In genomic region chr12:6234906-6235305, GRCh38 we compare ENCODE assay signal across 18 cellular contexts. TPM values are rescaled to one million over a fixed set of nuclear protein-coding genes. Genes with fewer than 3 reads are reported as not detected.
A peak's percentile ranks its signal among the peaks of the same experiment; 100 is the strongest.
DNase-seq lines count a peak whose midpoint lies in the region; ATAC-seq and TF ChIP-seq lines count a peak whose summit lies in the region.
"Had no signal": no experiment of that assay in that cellular context is flagged by ENCODE, and none has a peak within 500 bp of the region (broad histone marks: within the 10 kb centered on the region; RNA-seq: fewer than 3 reads in every experiment).

No MANE protein-coding gene starts in this region.

- peak overlapping the region; percentile 91 to 96 for H3K27ac ChIP-seq in breast epithelium
- H3K27ac ChIP-seq in mammary epithelial cell (ENCODE audit: insufficient read depth, low read depth, low read length): no peak overlapping the region
- peak overlapping the region; percentile 17 for H3K27ac ChIP-seq in duodenal mucosa (ENCODE audit: low read depth, low read length)
- peak overlapping the region; percentile 11 to 84 (median 58) for H3K27ac ChIP-seq in upper lobe of left lung
- H3K27ac ChIP-seq: A549 had no signal

- H4K20me1 ChIP-seq in mammary epithelial cell (ENCODE audit: insufficient read depth, low read length): no peaks in the 10 kb centered on the region

- H3K4me1 Mint-ChIP-seq in nephron: peaks cover 58% of the 10 kb centered on the region

- peak overlapping the region; percentile 26 to 66 (median 40) for H3K27ac Mint-ChIP-seq in nephron
- H3K27ac Mint-ChIP-seq: activated CD4-positive, alpha-beta T cell treated with anti-CD3 and anti-CD28 coated beads for 36 hours; activated T-cell treated with anti-CD3 and anti-CD28 coated beads, Interleukin-2, amount 50 U/mL, for 72 hours had no signal

- H3K4me3 ChIP-seq in breast epithelium (no peak overlapping the region), mammary epithelial cell (replicated peaks in 1 of 3; ENCODE audit: insufficient read depth in 1 of 3, low read depth in 2 of 3, low read length in 3 of 3) (no peak overlapping the region), duodenal mucosa (ENCODE audit: low read depth in 1 of 2, low read length in 2 of 2) (peak overlapping the region in 1 of 2 donors; percentile 3), upper lobe of left lung (no peak overlapping the region)
- H3K4me3 ChIP-seq: A549 had no signal

- intact Hi-C loops in breast epithelium (cut with DNase I; ENCODE audit: low total_unique reads): no loop called here
- intact Hi-C loops in mammary epithelial cell (cut with micrococcal nuclease): no loop called here

- no peaks in the 10 kb centered on the region for H3K27me3 ChIP-seq in breast epithelium
- no peaks in the 10 kb centered on the region for H3K27me3 ChIP-seq in mammary epithelial cell (ENCODE audit: insufficient read depth, low read length)
- H3K27me3 ChIP-seq in duodenal mucosa (ENCODE audit: control insufficient read depth in 1 of 2, insufficient read depth in 2 of 2, low read length in 2 of 2): no peaks in the 10 kb centered on the region
- no peaks in the 10 kb centered on the region for H3K27me3 ChIP-seq in upper lobe of left lung

- H3K9me3 Mint-ChIP-seq in nephron: no peaks in the 10 kb centered on the region
- H3K9me3 Mint-ChIP-seq: activated T-cell treated with anti-CD3 and anti-CD28 coated beads, Interleukin-2, amount 50 U/mL, for 72 hours; naive B cell had no signal

- no peak overlapping the region for H2AFZ ChIP-seq in mammary epithelial cell (ENCODE audit: low read depth, low read length)

- in situ Hi-C loops in mammary epithelial cell (cut with MboI; ENCODE audit: low sequenced_read_pairs in 2 of 2): loop anchor here in 1 of 2 donors (5.0 kb wide), 1 partner anchor 42 kb away; no protein-coding TSS in a partner anchor

- H3K4me1 ChIP-seq in breast epithelium (peaks cover 11 to 44% of the 10 kb centered on the region in 2 donors), mammary epithelial cell (ENCODE audit: insufficient read depth, low read length) (peaks cover 24% of the 10 kb centered on the region), duodenal mucosa (ENCODE audit: control insufficient read depth in 1 of 2, insufficient read depth in 2 of 2, low read length in 2 of 2) (peaks cover 61 to 62% of the 10 kb centered on the region in 2 donors), upper lobe of left lung (peaks cover 40 to 65% (median 51%) of the 10 kb centered on the region in 4 donors)
- H3K4me1 ChIP-seq: A549 had no signal

- TF ChIP-seq CTCF in breast epithelium (IDR thresholded peaks at IDR 0.05) (no peak), mammary epithelial cell (conservative IDR thresholded peaks at IDR 0.05 in 1 of 2, IDR thresholded peaks at IDR 0.05 in 1 of 2; ENCODE audit: extremely low read depth in 1 of 2, insufficient read depth in 1 of 2, low read depth in 1 of 2, low read length in 2 of 2) (no peak), nephron (IDR thresholded peaks at IDR 0.05; ENCODE audit: unreplicated experiment in 3 of 3) (no peak), upper lobe of left lung (IDR thresholded peaks at IDR 0.05) (no peak)

- ATAC-seq in upper lobe of left lung (ENCODE audit: low FRiP score in 2 of 2): no peak
- no peak for ATAC-seq in GM19467 (IDR thresholded peaks at IDR 0.05; ENCODE audit: unreplicated experiment)
- ATAC-seq: A549; activated CD4-positive, alpha-beta T cell treated with anti-CD3 and anti-CD28 coated beads for 36 hours; activated T-cell treated with anti-CD3 and anti-CD28 coated beads, Interleukin-2, amount 50 U/mL, for 72 hours had no signal

- TF ChIP-seq POLR2A in breast epithelium (IDR thresholded peaks at IDR 0.05) (no peak), upper lobe of left lung (IDR thresholded peaks at IDR 0.05) (no peak)

- dilution Hi-C loops in mammary epithelial cell (cut with HindIII; ENCODE audit: low sequenced_read_pairs): loop anchor here (5.0 kb wide), 1 partner anchor 38 kb away; no protein-coding TSS in a partner anchor

- no TSS peak for BruUV-seq in mammary epithelial cell (replicated peaks; lab: Mats Ljungman, UMichigan)

- H3K4me3 Mint-ChIP-seq in nephron: no peak overlapping the region
- H3K4me3 Mint-ChIP-seq: activated CD4-positive, alpha-beta T cell treated with anti-CD3 and anti-CD28 coated beads for 36 hours; activated T-cell treated with anti-CD3 and anti-CD28 coated beads, Interleukin-2, amount 50 U/mL, for 72 hours had no signal

- H3K36me3 Mint-ChIP-seq in nephron (ENCODE audit: low read depth): no peaks in the 10 kb centered on the region

- H3K36me3 ChIP-seq in breast epithelium: no peaks in the 10 kb centered on the region
- H3K36me3 ChIP-seq in mammary epithelial cell (ENCODE audit: insufficient read depth, low read length): peaks cover 36% of the 10 kb centered on the region
- peaks cover 22 to 43% of the 10 kb centered on the region in 2 donors for H3K36me3 ChIP-seq in duodenal mucosa (ENCODE audit: control insufficient read depth in 1 of 2, insufficient read depth in 2 of 2, low read length in 2 of 2)
- peaks cover 9 to 61% (median 24%) of the 10 kb centered on the region in 4 donors for H3K36me3 ChIP-seq in upper lobe of left lung

- H3K79me2 ChIP-seq in mammary epithelial cell (ENCODE audit: insufficient read depth, low read length): peaks cover 49% of the 10 kb centered on the region

- WGBS in mammary epithelial cell (ENCODE audit: low coverage, missing lambda C conversion rate): 28% methylated on average over 6 of the region's 7 CpGs
- 48 to 67% methylated on average over 7 of the region's 7 CpGs for WGBS in upper lobe of left lung, 2 donors

- H3K4me2 ChIP-seq in mammary epithelial cell (ENCODE audit: insufficient read depth, low read depth, low read length): no peak overlapping the region
- H3K4me2 ChIP-seq: A549 had no signal

- peaks cover 13% of the 10 kb centered on the region for H3K27me3 Mint-ChIP-seq in nephron (ENCODE audit: low read depth)
- H3K27me3 Mint-ChIP-seq: activated CD4-positive, alpha-beta T cell treated with anti-CD3 and anti-CD28 coated beads for 36 hours had no signal

- DNase-seq in breast epithelium (ENCODE audit: low spot score in 2 of 2): no peak
- DNase-seq in mammary epithelial cell: no peak
- DNase-seq in upper lobe of left lung: no peak
- DNase-seq in NCI-H748 (lab: John Stamatoyannopoulos, UW; ENCODE audit: unreplicated experiment): no peak
- DNase-seq in HuH-7 (ENCODE audit: low spot score): no peak
- DNase-seq: activated CD4-positive, alpha-beta T cell treated with anti-CD3 and anti-CD28 coated beads for 36 hours; activated T-cell treated with anti-CD3 and anti-CD28 coated beads, Interleukin-2, amount 50 U/mL, for 72 hours; amniotic stem cell; GOT3; naive B cell; NCI-H1436 treated with DMSO at 0.1 percent for 48 hours; retina; stimulated activated CD4-positive, alpha-beta T cell treated with anti-CD3 and anti-CD28 coated beads, Interleukin-4, amount 100 ng/mL, for 1 hour; T-helper 2 cell had no signal

- TF ChIP-seq EP300 in upper lobe of left lung (IDR thresholded peaks at IDR 0.05): no peak

- CTCF ChIA-PET in mammary epithelial cell (lab: Charles Lee; ENCODE audit: low non-redundant PET): no interaction called here

- H3K9ac ChIP-seq in mammary epithelial cell (ENCODE audit: insufficient read depth, low read length) (no peak overlapping the region), duodenal mucosa (ENCODE audit: low read depth in 1 of 2, low read length in 2 of 2) (no peak overlapping the region)

- H3K9me3 ChIP-seq in breast epithelium: no peaks in the 10 kb centered on the region
- no peaks in the 10 kb centered on the region for H3K9me3 ChIP-seq in mammary epithelial cell (replicated peaks; ENCODE audit: insufficient read depth, low read length)
- H3K9me3 ChIP-seq in duodenal mucosa (ENCODE audit: control insufficient read depth in 1 of 2, low read length in 2 of 2): no peaks in the 10 kb centered on the region
- H3K9me3 ChIP-seq in upper lobe of left lung: no peaks in the 10 kb centered on the region
- H3K9me3 ChIP-seq: A549 had no signal

RNA-seq across cellular contexts. Expression of gene CD9, which starts 34.7 kb away (rescaled TPM):
- 100 to 1,000 TPM in 2 of 3 donors, 10 to 100 TPM in 1; 91.1 to 436 (median 243) TPM for total RNA-seq in breast epithelium
- 100 to 1,000 TPM; 351 to 470 TPM for total RNA-seq in mammary epithelial cell
- 775 TPM for polyA plus RNA-seq in mammary epithelial cell
- 463 TPM for polyA minus RNA-seq in mammary epithelial cell
- total RNA-seq in upper lobe of left lung: 100 to 1,000 TPM in 5 of 6 donors, 10 to 100 TPM in 1; 96.4 to 716 (median 484) TPM
